ENCODE assay signal across 10 cellular contexts in genomic region chr5:180116441-180117377, GRCh38. TPM values are rescaled to one million over a fixed set of nuclear protein-coding genes. Genes with fewer than 3 reads are reported as not detected.
DNase-seq lines count a peak whose midpoint lies in the region; ATAC-seq and TF ChIP-seq lines count a peak whose summit lies in the region.
"Had no signal": no experiment of that assay in that cellular context is flagged by ENCODE, and none has a peak within 500 bp of the region (broad histone marks: within the 10 kb centered on the region; RNA-seq: fewer than 3 reads in every experiment).

No MANE protein-coding gene starts in this region.

- intact Hi-C loops in posterior vena cava (cut with DNase I), result no loop called here

- DNase-seq in DMS53 (lab: John Stamatoyannopoulos, UW) (peak; percentile 70), DMS53 treated with DMSO at 0.1 percent for 48 hours (lab: John Stamatoyannopoulos, UW; ENCODE audit: unreplicated experiment) (no peak), NCI-H460 (ENCODE audit: extremely low read depth, low read depth) (peak; percentile 15), epithelial cell of proximal tubule (ENCODE audit: low read depth) (no peak), posterior vena cava (ENCODE audit: low spot score) (peak; percentile 77)
- DNase-seq: colonic mucosa had no signal

- ATAC-seq in HG02981 (IDR thresholded peaks at IDR 0.05; ENCODE audit: unreplicated experiment) (no peak), GM21526 (IDR thresholded peaks at IDR 0.05; ENCODE audit: low FRiP score, unreplicated experiment) (no peak), GM21390 (IDR thresholded peaks at IDR 0.05; ENCODE audit: unreplicated experiment) (no peak)
- ATAC-seq: activated T-helper 17 cell treated with anti-CD3 and anti-CD28 coated beads, Interleukin-2, amount 50 U/mL, for 72 hours had no signal

- H3K4me3 ChIP-seq in epithelial cell of proximal tubule (ENCODE audit: low read depth, low read length), result no peak overlapping the region
- H3K4me3 ChIP-seq: colonic mucosa had no signal

- TF ChIP-seq CTCF in epithelial cell of proximal tubule (conservative IDR thresholded peaks at IDR 0.05; ENCODE audit: low read depth, low read length), result peak; percentile 40

RNA-seq across cellular contexts. Expression of gene RNF130, which starts 45.1 kb away (rescaled TPM):
- total RNA-seq in NCI-H460 (2014; rRNA removed; shearing (Covaris generic)), result 61.6 and 65.2 TPM in 2 replicates
- polyA plus RNA-seq in NCI-H460 (2014; cell fraction: nucleus; rRNA removed), result 40.7 and 52.5 TPM in 2 replicates
- total RNA-seq in epithelial cell of proximal tubule, result 28.3 and 36.6 TPM in 2 replicates
- 10 to 100 TPM; 66.6 to 80.3 TPM for total RNA-seq in posterior vena cava

Comparison
In these comparisons a context has a peak if more than half of its experiments do, and no peak if none do; other contexts are left out.
1. DNase-seq: peak in DMS53 (single experiment), NCI-H460 (single experiment) and posterior vena cava (single experiment); none in DMS53 treated with DMSO at 0.1 percent for 48 hours (single experiment) and epithelial cell of proximal tubule (single experiment).